ENCODE assay signal across 8 cellular contexts in genomic region chr3:131331456-131332085, GRCh38. TPM values are rescaled to one million over a fixed set of nuclear protein-coding genes. Genes with fewer than 3 reads are reported as not detected.
DNase-seq lines count a peak whose midpoint lies in the region; TF ChIP-seq lines count a peak whose summit lies in the region.
"Not testable (repeated sequence)": the region's sequence is repeated elsewhere in the genome, so short reads cannot be mapped to it uniquely, and the experiment has no call there.

No MANE protein-coding gene starts in this region.

- not testable (repeated sequence) for H3K4me1 Mint-ChIP-seq in endodermal cell

- peak overlapping the region; percentile 56 for H3K56ac ChIP-seq in mesendoderm (ENCODE audit: low read length)

- peak overlapping the region; percentile 19; the same call in 1 of the 2 replicates for H3K4me3 ChIP-seq in H7 (ENCODE audit: insufficient read depth, low read depth, low read length)
- H3K4me3 ChIP-seq in SJCRH30, result peak overlapping the region; percentile 44
- H3K4me3 ChIP-seq in endodermal cell (ENCODE audit: low read length); mesendoderm (ENCODE audit: low read length); thyroid gland (replicated peaks in 1 of 3): not testable (repeated sequence)

- not testable (repeated sequence) for H3K79me2 ChIP-seq in mesendoderm (ENCODE audit: control insufficient read depth, insufficient read depth, low read length)

- not testable (repeated sequence) for H3K36me3 Mint-ChIP-seq in endodermal cell (ENCODE audit: low read depth)

- TF ChIP-seq POLR2A in thyroid gland (IDR thresholded peaks at IDR 0.05), result not testable (repeated sequence)

- not testable (repeated sequence) for H3K23ac ChIP-seq in mesendoderm (ENCODE audit: low read length)

- H2BK5ac ChIP-seq in mesendoderm (ENCODE audit: low read length), result not testable (repeated sequence)

- not testable (repeated sequence) for H3K27ac ChIP-seq in SJCRH30; endodermal cell (ENCODE audit: low read depth, low read length); mesendoderm (ENCODE audit: low read depth, low read length)
- peak overlapping the region in 2 of 3 donors; percentile 45 to 76 for H3K27ac ChIP-seq in thyroid gland

- H2BK15ac ChIP-seq in mesendoderm (replicated peaks; ENCODE audit: low read depth), result not testable (repeated sequence)

- not testable (repeated sequence) for H3K4ac ChIP-seq in mesendoderm (ENCODE audit: low read depth, low read length)

- not testable (repeated sequence) for TF ChIP-seq CTCF in endodermal cell (conservative IDR thresholded peaks at IDR 0.05); thyroid gland (IDR thresholded peaks at IDR 0.05)

- H3K4me2 ChIP-seq in mesendoderm (ENCODE audit: low read length), result not testable (repeated sequence)

- WGBS in endodermal cell (ENCODE audit: insufficient coverage in 1 of 2, insufficient read length in 1 of 2), 2 experiments, result 90 to 94% methylated on average over 7 to 24 of the region's 27 CpGs
- WGBS in mesendoderm (ENCODE audit: extremely low coverage, insufficient coverage, low lambda C conversion rate), result no CpG with 5 or more reads among the region's 27 CpGs
- 83 to 90% methylated on average over 24 to 27 of the region's 27 CpGs for WGBS in thyroid gland, 2 donors

- H3K79me1 ChIP-seq in mesendoderm (ENCODE audit: low read length), result not testable (repeated sequence)

- not testable (repeated sequence) for H4K8ac ChIP-seq in mesendoderm (ENCODE audit: low read depth, low read length)

- H3K18ac ChIP-seq in mesendoderm (ENCODE audit: low read length), result not testable (repeated sequence)

- H3K9me3 Mint-ChIP-seq in endodermal cell, result peaks cover 33% of the 10 kb centered on the region

- not testable (repeated sequence) for H2AK5ac ChIP-seq in mesendoderm (ENCODE audit: low read length)

- H4K5ac ChIP-seq in mesendoderm (ENCODE audit: low read length), result not testable (repeated sequence)

- H3K36me3 ChIP-seq in H7 (replicated peaks; ENCODE audit: control insufficient read depth, insufficient read depth, low read length); SJCRH30; endodermal cell (ENCODE audit: control insufficient read depth, insufficient read depth, low read length); mesendoderm (ENCODE audit: control insufficient read depth, insufficient read depth, low read length); thyroid gland: not testable (repeated sequence)

- intact Hi-C loops in thyroid gland (cut with DNase I), result not testable (repeated sequence)

- not testable (repeated sequence) for H3K9me3 ChIP-seq in SJCRH30 (replicated peaks); endodermal cell (ENCODE audit: control insufficient read depth, low read length); thyroid gland

- H3K4me1 ChIP-seq in SJCRH30; endodermal cell (ENCODE audit: control insufficient read depth, insufficient read depth, low read length); mesendoderm (ENCODE audit: control insufficient read depth, low read depth, low read length): not testable (repeated sequence)
- H3K4me1 ChIP-seq in thyroid gland, result peaks cover 38 to 42% of the 10 kb centered on the region in 2 donors

- not testable (repeated sequence) for H3K27me3 Mint-ChIP-seq in endodermal cell (ENCODE audit: insufficient read depth)

- peak; percentile 2 for DNase-seq in COR-L47 (lab: John Stamatoyannopoulos, UW)
- DNase-seq in H7, endodermal cell, thyroid gland: not testable (repeated sequence)
- DNase-seq in NCI-H1417 (lab: John Stamatoyannopoulos, UW), result peak; percentile 23 to 40 (median 40)
- DNase-seq in NCI-H345 (lab: John Stamatoyannopoulos, UW), result peak; percentile 25
- DNase-seq in SJCRH30, result peak in 1 of 2 experiments; percentile 8
- peak; percentile 23 for DNase-seq in mesendoderm

- H2BK120ac ChIP-seq in mesendoderm (ENCODE audit: low read depth, low read length), result not testable (repeated sequence)

- peak overlapping the region; percentile 93 for H3K27ac Mint-ChIP-seq in endodermal cell

- peak overlapping the region; percentile 68 for H3K4me3 Mint-ChIP-seq in endodermal cell

- not testable (repeated sequence) for H3K27me3 ChIP-seq in H7 (ENCODE audit: control insufficient read depth, insufficient read depth, low read length); SJCRH30; endodermal cell (ENCODE audit: control insufficient read depth, insufficient read depth, low read length, poor library complexity, severe bottlenecking); mesendoderm (ENCODE audit: insufficient read depth, low read length, poor library complexity); thyroid gland

- H3K9ac ChIP-seq in endodermal cell (ENCODE audit: extremely low read depth, low read length, poor library complexity, severe bottlenecking), result not testable (repeated sequence)
- peak overlapping the region; percentile 32 for H3K9ac ChIP-seq in mesendoderm (ENCODE audit: low read length)

RNA-seq across cellular contexts. Expression of gene NUDT16, which starts 50.0 kb away (rescaled TPM):
- 7.0 and 12.5 TPM in 2 replicates for total RNA-seq in H7 (2014; rRNA removed; shearing (Covaris generic))
- 10.8 and 12.3 TPM in 2 replicates for total RNA-seq in SJCRH30 (2014; rRNA removed; shearing (Covaris generic))
- total RNA-seq in endodermal cell, result 10 to 100 TPM; 15.2 to 21.1 TPM
- 20.1 TPM for polyA plus RNA-seq in endodermal cell (2013, experiment 1 of 2)
- polyA plus RNA-seq in endodermal cell (2013, experiment 2 of 2), result 16.6 TPM
- polyA plus RNA-seq in mesendoderm (2013, experiment 1 of 2), result 8.3 TPM
- 8.4 TPM for polyA plus RNA-seq in mesendoderm (2013, experiment 2 of 2)
- 10 to 100 TPM; 30.7 to 37.5 (median 34.4) TPM for total RNA-seq in thyroid gland
